Comparison of ENCODE assay signal across 11 cellular contexts in genomic region chr2:216090369-216090786, GRCh38. TPM values are rescaled to one million over a fixed set of nuclear protein-coding genes. Genes with fewer than 3 reads are reported as not detected.
A peak's percentile ranks its signal among the peaks of the same experiment; 100 is the strongest.
DNase-seq lines count a peak whose midpoint lies in the region; ATAC-seq and TF ChIP-seq lines count a peak whose summit lies in the region.
"Had no signal": no experiment of that assay in that cellular context is flagged by ENCODE, and none has a peak within 500 bp of the region (broad histone marks: within the 10 kb centered on the region; RNA-seq: fewer than 3 reads in every experiment).

No MANE protein-coding gene starts in this region.

- TF ChIP-seq CTCF in MM.1S (IDR thresholded peaks at IDR 0.05; ENCODE audit: low read length) (no peak), glutamatergic neuron (IDR thresholded peaks at IDR 0.05; ENCODE audit: partially characterized antibody, unreplicated experiment) (no peak), ascending aorta (IDR thresholded peaks at IDR 0.05) (no peak)

- peak overlapping the region; percentile 8 for H3K27ac Mint-ChIP-seq in glutamatergic neuron (ENCODE audit: unreplicated experiment)

- no peaks in the 10 kb centered on the region for H3K27me3 Mint-ChIP-seq in glutamatergic neuron (ENCODE audit: unreplicated experiment)

- H4K20me1 ChIP-seq in MM.1S (ENCODE audit: insufficient read depth, low read length), result no peaks in the 10 kb centered on the region

- H3K4me3 ChIP-seq in MM.1S (ENCODE audit: low read length), result no peak overlapping the region
- H3K4me3 ChIP-seq in ascending aorta, result no peak overlapping the region
- H3K4me3 ChIP-seq: vagina had no signal

- peaks cover 14% of the 10 kb centered on the region for H3F3A ChIP-seq in MM.1S (ENCODE audit: insufficient read depth, low read length)

- intact Hi-C loops in ascending aorta (cut with DNase I), result no loop called here

- H3K9me3 Mint-ChIP-seq in glutamatergic neuron (ENCODE audit: unreplicated experiment), result no peaks in the 10 kb centered on the region

- no peaks in the 10 kb centered on the region for H3K9me2 ChIP-seq in MM.1S (replicated peaks; ENCODE audit: insufficient read depth, low read length)

- H3K4me1 ChIP-seq in MM.1S (ENCODE audit: low read length) (peaks cover 17% of the 10 kb centered on the region), ascending aorta (no peaks in the 10 kb centered on the region)
- H3K4me1 ChIP-seq: vagina had no signal

- no peak overlapping the region for H3K4me3 Mint-ChIP-seq in glutamatergic neuron (ENCODE audit: unreplicated experiment)

- DNase-seq in MM.1S, result peak; percentile 83
- DNase-seq in glutamatergic neuron, result no peak
- DNase-seq in DMS153 treated with DMSO at 0.1 percent for 48 hours (lab: John Stamatoyannopoulos, UW; ENCODE audit: unreplicated experiment), result no peak
- DNase-seq in NCI-H446 treated with DMSO at 0.1 percent for 48 hours (lab: John Stamatoyannopoulos, UW), result no peak
- no peak for DNase-seq in ascending aorta (ENCODE audit: low spot score in 2 of 2)
- DNase-seq: NCI-H345 had no signal

- ATAC-seq in GM18499 (IDR thresholded peaks at IDR 0.05; ENCODE audit: insufficient read depth, unreplicated experiment) (peak; percentile 74), GM21515 (IDR thresholded peaks at IDR 0.05; ENCODE audit: unreplicated experiment) (peak; percentile 50), HG02981 (IDR thresholded peaks at IDR 0.05; ENCODE audit: unreplicated experiment) (no peak)
- ATAC-seq: SK-N-SH treated with all-trans-retinoic acid at 6 μM for 48 hours had no signal

- H3K27me3 ChIP-seq in MM.1S (replicated peaks; ENCODE audit: insufficient read depth, low read length), result no peaks in the 10 kb centered on the region
- no peaks in the 10 kb centered on the region for H3K27me3 ChIP-seq in ascending aorta
- H3K27me3 ChIP-seq: vagina had no signal

- H2AFZ ChIP-seq in MM.1S (ENCODE audit: low read length), result peak overlapping the region; percentile 22

- peaks cover 18% of the 10 kb centered on the region for H3K36me3 Mint-ChIP-seq in glutamatergic neuron (ENCODE audit: unreplicated experiment)

- H3K79me2 ChIP-seq in MM.1S (ENCODE audit: low read length), result no peaks in the 10 kb centered on the region

- H3K36me3 ChIP-seq in MM.1S (replicated peaks; ENCODE audit: insufficient read depth, low read length), result no peaks in the 10 kb centered on the region
- no peaks in the 10 kb centered on the region for H3K36me3 ChIP-seq in ascending aorta
- H3K36me3 ChIP-seq: vagina had no signal

- H3K27ac ChIP-seq in MM.1S (ENCODE audit: low read length), result peak overlapping the region; percentile 83
- H3K27ac ChIP-seq in ascending aorta, result no peak overlapping the region
- H3K27ac ChIP-seq: vagina had no signal

- peak overlapping the region; percentile 56 for H3K4me2 ChIP-seq in MM.1S (ENCODE audit: low read depth, low read length)

- no peaks in the 10 kb centered on the region for H3K9me3 ChIP-seq in MM.1S (replicated peaks; ENCODE audit: insufficient read depth, low read length)
- H3K9me3 ChIP-seq in ascending aorta, result no peaks in the 10 kb centered on the region
- H3K9me3 ChIP-seq: vagina had no signal

- H3K4me1 Mint-ChIP-seq in glutamatergic neuron (ENCODE audit: low read depth, unreplicated experiment), result peaks cover 36% of the 10 kb centered on the region

- H3K9ac ChIP-seq in MM.1S (ENCODE audit: low read length), result peak overlapping the region; percentile 18; the same call in 1 of the 2 replicates

RNA-seq across cellular contexts. Expression of gene TMEM169, which starts 8.7 kb away (rescaled TPM):
- 166 TPM for total RNA-seq in glutamatergic neuron (ENCODE audit: unreplicated experiment)
- total RNA-seq in ascending aorta, result 7.3 TPM
- total RNA-seq: vagina had no signal

RNA-seq across cellular contexts. Expression of gene PECR, which starts 8.8 kb away (rescaled TPM):
- 33.0 TPM for total RNA-seq in glutamatergic neuron (ENCODE audit: unreplicated experiment)
- 32.2 TPM for total RNA-seq in ascending aorta

RNA-seq across cellular contexts. Expression of gene XRCC5, which starts 18.8 kb away (rescaled TPM):
- 254 TPM for total RNA-seq in glutamatergic neuron (ENCODE audit: unreplicated experiment)
- 45.4 TPM for total RNA-seq in ascending aorta

Comparison
In these comparisons a context has a peak if more than half of its experiments do, and no peak if none do; other contexts are left out.
1. RNA of gene TMEM169, which starts 8.7 kb away (total RNA-seq): 166 TPM in glutamatergic neuron (single experiment); 7.3 TPM in ascending aorta (single experiment); every median in the first group is over 10 times any median in the second.